ENCODE assay signal across 1 cellular context in genomic region chr9:133283255-133284032, GRCh38.
TF ChIP-seq lines count a peak whose summit lies in the region.

No MANE protein-coding gene starts in this region.

TF ChIP-seq in GM12878, 131 proteins besides CTCF, POLR2A, EP300 and RAD21:
- TF ChIP-seq BCL3 (IDR thresholded peaks at IDR 0.05; ENCODE audit: borderline replicate concordance, insufficient read depth, low read depth, low read length, poor library complexity, severe bottlenecking): peak; percentile 94
- peak; percentile 60 for TF ChIP-seq PBX3 (IDR thresholded peaks at IDR 0.05; ENCODE audit: insufficient replicate concordance, low read depth, low read length)
